1 cellular context compared by ENCODE assay signal in the genomic region with DNA sequence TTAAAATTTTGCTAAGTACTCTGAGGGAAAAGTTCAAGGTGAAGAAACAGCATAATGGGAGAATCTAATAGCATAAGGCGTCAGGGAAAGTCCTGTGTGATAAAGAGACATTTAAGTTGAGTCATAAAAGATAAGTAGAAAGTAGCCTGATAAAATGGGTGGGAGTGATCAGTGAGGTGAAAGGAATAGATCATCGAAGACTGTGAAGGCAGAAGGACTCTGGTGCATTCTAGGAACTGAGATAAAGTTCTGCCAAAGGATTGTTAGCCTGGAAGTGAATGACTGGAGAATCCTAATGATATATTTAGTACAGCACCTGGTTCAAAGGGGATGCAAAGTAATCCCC.
TF ChIP-seq lines count a peak whose summit lies in the region.

No MANE protein-coding gene starts in this region.

TF ChIP-seq in SK-N-SH treated with all-trans-retinoic acid at 6 μM for 48 hours, 23 proteins besides CTCF, POLR2A, EP300 and RAD21 (continued from another document):
- TF ChIP-seq RARB (CRISPR knock-in tag; IDR thresholded peaks at IDR 0.05) = no peak
